Comparison of ENCODE assay signal across 12 cellular contexts in the genomic region with DNA sequence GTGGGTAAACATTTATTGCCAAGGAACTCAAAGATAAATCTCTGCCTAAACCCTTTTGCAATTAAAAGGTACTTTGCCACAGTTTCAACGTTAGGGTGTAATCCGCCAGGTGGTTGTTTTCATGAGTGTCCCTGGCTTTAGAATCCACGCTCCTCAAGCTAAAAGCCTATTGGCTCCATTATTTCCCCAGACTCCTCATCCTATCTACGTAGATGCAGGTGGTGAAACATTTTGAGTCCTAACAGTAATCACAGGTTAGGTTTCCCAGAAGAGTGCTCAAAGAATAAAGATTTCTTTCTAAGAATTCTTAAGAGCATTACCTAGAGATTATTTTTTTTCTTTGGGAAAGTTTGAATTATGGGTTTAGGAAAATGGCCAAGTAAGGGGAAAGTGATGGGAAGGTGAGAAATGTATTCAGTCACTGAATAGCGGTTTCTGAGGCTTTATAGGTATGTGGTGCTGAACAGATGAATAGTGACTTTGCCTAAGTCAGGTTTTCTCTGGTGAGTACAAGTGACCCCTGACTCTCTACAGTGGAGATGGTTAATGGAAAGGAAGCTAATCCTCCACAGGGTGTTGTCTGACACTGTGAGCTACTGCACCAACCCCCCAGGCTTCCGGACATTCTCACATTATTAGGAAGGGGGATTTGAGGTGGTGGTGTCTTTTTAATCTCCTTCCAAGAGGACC.
A peak's percentile ranks its signal among the peaks of the same experiment; 100 is the strongest.
DNase-seq lines count a peak whose midpoint lies in the region; ATAC-seq and TF ChIP-seq lines count a peak whose summit lies in the region.
"Had no signal": no experiment of that assay in that cellular context is flagged by ENCODE, and none has a peak within 500 bp of the region (broad histone marks: within the 10 kb centered on the region; RNA-seq: fewer than 3 reads in every experiment).

No MANE protein-coding gene starts in this region.

- H2AFZ ChIP-seq in hepatocyte, result no peak overlapping the region
- no peak overlapping the region for H2AFZ ChIP-seq in smooth muscle cell (ENCODE audit: low read depth)

- H4K20me1 ChIP-seq in hepatocyte (ENCODE audit: insufficient read depth, poor library complexity, severe bottlenecking), result no peaks in the 10 kb centered on the region
- peaks cover 5% of the 10 kb centered on the region for H4K20me1 ChIP-seq in smooth muscle cell (ENCODE audit: low read depth)

- H3K27ac ChIP-seq in SJSA1 (peak overlapping the region; percentile 92), hepatocyte (peak overlapping the region; percentile 62), smooth muscle cell (ENCODE audit: low read depth) (peak overlapping the region; percentile 66)
- H3K27ac ChIP-seq: KMS-11, WERI-Rb-1 had no signal

- H3K4me2 ChIP-seq in hepatocyte (peak overlapping the region; percentile 69), smooth muscle cell (no peak overlapping the region)
- H3K4me2 ChIP-seq: KMS-11 had no signal

- no peak overlapping the region for H3K9ac ChIP-seq in smooth muscle cell (ENCODE audit: low read depth)
- H3K9ac ChIP-seq: KMS-11 had no signal

- H3K36me3 ChIP-seq in SJSA1, result peaks cover 47% of the 10 kb centered on the region
- no peaks in the 10 kb centered on the region for H3K36me3 ChIP-seq in hepatocyte (replicated peaks; ENCODE audit: insufficient read depth, low read depth)
- peaks cover 8% of the 10 kb centered on the region for H3K36me3 ChIP-seq in smooth muscle cell (ENCODE audit: low read depth)
- H3K36me3 ChIP-seq: WERI-Rb-1 had no signal

- peaks cover 6% of the 10 kb centered on the region for H3F3A ChIP-seq in smooth muscle cell (ENCODE audit: low read depth)

- ATAC-seq in HG03378 (IDR thresholded peaks at IDR 0.05; ENCODE audit: unreplicated experiment), result no peak

- WGBS in hepatocyte (ENCODE audit: low lambda C conversion rate, missing lambda C conversion rate), result 75% methylated on average over 6 of the region's 6 CpGs
- WGBS in smooth muscle cell (ENCODE audit: low lambda C conversion rate), result 91% methylated on average over 6 of the region's 6 CpGs

- H3K4me3 ChIP-seq in SJSA1 (no peak overlapping the region), hepatocyte (no peak overlapping the region), smooth muscle cell (no peak overlapping the region)

- H3K79me2 ChIP-seq in hepatocyte (peaks cover 33% of the 10 kb centered on the region), smooth muscle cell (ENCODE audit: low read depth) (peaks cover 73% of the 10 kb centered on the region)

- no peaks in the 10 kb centered on the region for H3K9me2 ChIP-seq in hepatocyte (replicated peaks; ENCODE audit: insufficient read depth)

- no peaks in the 10 kb centered on the region for H3K27me3 ChIP-seq in SJSA1 (replicated peaks)
- no peaks in the 10 kb centered on the region for H3K27me3 ChIP-seq in hepatocyte
- H3K27me3 ChIP-seq in smooth muscle cell (ENCODE audit: low read depth), result no peaks in the 10 kb centered on the region

- H3K4me1 ChIP-seq in SJSA1 (replicated peaks) (peaks cover 53% of the 10 kb centered on the region), hepatocyte (ENCODE audit: insufficient read depth) (peaks cover 33% of the 10 kb centered on the region), smooth muscle cell (ENCODE audit: low read depth) (peaks cover 39% of the 10 kb centered on the region)

- H3K9me3 ChIP-seq in SJSA1 (replicated peaks) (no peaks in the 10 kb centered on the region), hepatocyte (ENCODE audit: low read depth) (no peaks in the 10 kb centered on the region), smooth muscle cell (replicated peaks; ENCODE audit: low read depth) (no peaks in the 10 kb centered on the region)

- DNase-seq in Daoy (ENCODE audit: low read depth) (peak; percentile 42), SJSA1 (ENCODE audit: low read depth in 1 of 2, low spot score in 2 of 2) (no peak), hepatocyte (ENCODE audit: low spot score) (no peak), smooth muscle cell (lab: John Stamatoyannopoulos, UW; ENCODE audit: unreplicated experiment) (no peak), NCI-H1092 (lab: John Stamatoyannopoulos, UW) (no peak), C1 segment of cervical spinal cord (lab: John Stamatoyannopoulos, UW) (no peak)
- DNase-seq: activated T-cell treated with anti-CD3 and anti-CD28 coated beads for 4 hours, cerebellar nuclear complex, NCI-H2171, WERI-Rb-1 had no signal

- TF ChIP-seq CTCF in hepatocyte (IDR thresholded peaks at IDR 0.05; ENCODE audit: poor library complexity) (no peak), smooth muscle cell (IDR thresholded peaks at IDR 0.05; ENCODE audit: borderline replicate concordance, insufficient read depth, poor library complexity, severe bottlenecking) (no peak)
